9 cellular contexts compared by ENCODE assay signal in the genomic region with DNA sequence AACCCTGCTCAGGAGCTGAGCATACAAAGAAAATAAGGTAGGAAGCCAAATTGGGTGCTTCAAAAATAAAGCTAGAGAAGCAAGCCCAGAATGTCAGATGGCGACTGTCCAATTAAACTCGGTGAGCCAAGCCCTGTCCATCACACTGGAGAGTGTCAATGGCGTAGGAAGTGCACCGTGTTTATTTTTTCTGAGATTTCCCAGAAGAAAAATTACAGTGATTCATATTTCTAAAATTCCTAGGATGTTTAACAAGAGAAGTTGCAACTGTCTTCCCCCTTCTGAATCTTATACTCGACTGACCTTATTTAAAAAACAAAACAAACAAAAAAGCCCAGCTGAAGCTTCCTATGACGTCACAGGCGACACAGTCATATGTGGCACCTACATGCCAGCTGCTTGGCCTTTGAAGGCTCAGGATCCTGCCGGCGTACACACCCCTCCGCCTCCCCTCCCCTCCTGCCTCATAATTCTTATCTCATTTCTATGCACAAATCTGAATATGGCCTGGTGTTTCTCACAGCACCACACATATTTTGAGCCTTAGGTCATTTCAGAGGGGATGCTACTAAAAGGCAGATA.
DNase-seq lines count a peak whose midpoint lies in the region; ATAC-seq lines count a peak whose summit lies in the region.
"Had no signal": no experiment of that assay in that cellular context is flagged by ENCODE, and none has a peak within 500 bp of the region (broad histone marks: within the 10 kb centered on the region; RNA-seq: fewer than 3 reads in every experiment).

No MANE protein-coding gene starts in this region.

- 29 to 33% methylated on average over 10 of the region's 10 CpGs for whole genome bisulfite sequencing in esophagus, 2 donors

- no peak overlapping the region for H3K4me3 ChIP-seq in esophagus (ENCODE audit: low read depth in 1 of 2, low read length in 2 of 2)
- no peak overlapping the region for H3K4me3 ChIP-seq in rectal smooth muscle tissue (ENCODE audit: low read length)

- ATAC-seq in HG02884 (IDR thresholded peaks at IDR 0.05; ENCODE audit: unreplicated experiment) = no peak
- ATAC-seq in GM21576 (IDR thresholded peaks at IDR 0.05; ENCODE audit: unreplicated experiment) = no peak

- DNase-seq in HT1080 (ENCODE audit: low read depth) = peak; percentile 76
- DNase-seq in activated CD4-positive, alpha-beta T cell treated with anti-CD3 and anti-CD28 coated beads for 48 hours = peak; percentile 65
- no peak for DNase-seq in OCI-M2 (lab: John Stamatoyannopoulos, UW; ENCODE audit: unreplicated experiment)
- no peak for DNase-seq in RKO (ENCODE audit: low spot score)

- peak overlapping the region; percentile 47 to 84 for H3K27ac ChIP-seq in esophagus (ENCODE audit: low read depth in 2 of 2, low read length in 1 of 2)
- H3K27ac ChIP-seq in rectal smooth muscle tissue (ENCODE audit: low read depth, low read length) = peak overlapping the region; percentile 50
- H3K27ac ChIP-seq: KMS-11 had no signal

- H3K9me3 ChIP-seq in esophagus (ENCODE audit: control insufficient read depth in 2 of 2, insufficient read depth in 1 of 2, low read depth in 1 of 2, low read length in 1 of 2) = no peaks in the 10 kb centered on the region

- no peak overlapping the region for H3K9ac ChIP-seq in rectal smooth muscle tissue (ENCODE audit: low read length)
- H3K9ac ChIP-seq: KMS-11 had no signal

- H3K4me1 ChIP-seq in esophagus (ENCODE audit: control insufficient read depth in 2 of 2, insufficient read depth in 2 of 2, low read length in 1 of 2) (peaks cover 6 to 15% of the 10 kb centered on the region in 2 donors), rectal smooth muscle tissue (ENCODE audit: control insufficient read depth, insufficient read depth, low read length) (peaks cover 21% of the 10 kb centered on the region)

- H3K36me3 ChIP-seq in esophagus (ENCODE audit: control insufficient read depth in 2 of 2, insufficient read depth in 2 of 2, low read length in 1 of 2) (no peaks in the 10 kb centered on the region), rectal smooth muscle tissue (ENCODE audit: control insufficient read depth, insufficient read depth, low read length) (no peaks in the 10 kb centered on the region)

- H3K27me3 ChIP-seq in esophagus (ENCODE audit: control insufficient read depth in 1 of 2, insufficient read depth in 2 of 2, low read length in 2 of 2) = no peaks in the 10 kb centered on the region
- H3K27me3 ChIP-seq in rectal smooth muscle tissue (ENCODE audit: control insufficient read depth, insufficient read depth, low read length) = no peaks in the 10 kb centered on the region

Comparison
In these comparisons a context has a peak if more than half of its experiments do, and no peak if none do; other contexts are left out.
1. DNase-seq: peak in HT1080 (single experiment) and activated CD4-positive, alpha-beta T cell treated with anti-CD3 and anti-CD28 coated beads for 48 hours (single experiment); none in OCI-M2 (single experiment) and RKO (single experiment).